Comparison of ENCODE assay signal across 8 cellular contexts in genomic region chr11:58286249-58286648, GRCh38. TPM values are rescaled to one million over a fixed set of nuclear protein-coding genes. Genes with fewer than 3 reads are reported as not detected.
DNase-seq lines count a peak whose midpoint lies in the region; ATAC-seq, FAIRE-seq and TF ChIP-seq lines count a peak whose summit lies in the region.

No MANE protein-coding gene starts in this region.

- no peaks in the 10 kb centered on the region for H3K4me1 ChIP-seq in gastrocnemius medialis

- no peaks in the 10 kb centered on the region for H3K9me3 ChIP-seq in gastrocnemius medialis

- H3K27me3 ChIP-seq in gastrocnemius medialis = no peaks in the 10 kb centered on the region

- intact Hi-C loops in gastrocnemius medialis (cut with DNase I; ENCODE audit: low total_unique reads) = no loop called here

- TF ChIP-seq CTCF in D721Med (IDR thresholded peaks at IDR 0.05; ENCODE audit: insufficient read depth, missing control alignments) (peak; percentile 49), gastrocnemius medialis (IDR thresholded peaks at IDR 0.05 in 4 of 5, conservative IDR thresholded peaks at IDR 0.05 in 1 of 5) (no peak)

- ATAC-seq in GM19023 (IDR thresholded peaks at IDR 0.05; ENCODE audit: unreplicated experiment) = peak; percentile 79
- ATAC-seq in HG03520 (IDR thresholded peaks at IDR 0.05; ENCODE audit: unreplicated experiment) = peak; percentile 84
- ATAC-seq in gastrocnemius medialis = no peak

- H3K27ac ChIP-seq in gastrocnemius medialis = no peak overlapping the region

- in situ Hi-C loops in gastrocnemius medialis (cut with MboI; ENCODE audit: low sequenced_read_pairs in 4 of 4) = no loop called here

- DNase-seq in D721Med (ENCODE audit: insufficient read length, low spot score) (no peak), SW480 (ENCODE audit: low spot score) (peak; percentile 60), iPS DF 19.7 (ENCODE audit: low read depth, low spot score) (peak; percentile 17), gastrocnemius medialis (no peak), NCI-H1048 (lab: John Stamatoyannopoulos, UW) (no peak)
- no peak for DNase-seq in stimulated activated CD4-positive, alpha-beta T cell treated with anti-CD3 and anti-CD28 coated beads, Interleukin-4, amount 100 ng/mL, for 24 hours

- TF ChIP-seq POLR2A in gastrocnemius medialis (IDR thresholded peaks at IDR 0.05) = no peak

- H3K36me3 ChIP-seq in gastrocnemius medialis = no peaks in the 10 kb centered on the region

- H3K4me3 ChIP-seq in gastrocnemius medialis = no peak overlapping the region

- FAIRE-seq in D721Med (lab: Jason Lieb, UNC) = no peak

RNA-seq across cellular contexts. Expression of gene OR10W1, which starts 18.2 kb away (rescaled TPM):
- total RNA-seq in gastrocnemius medialis = under 1 TPM in 1 of 4 donors, not detected in 3; 0.31 TPM

RNA-seq across cellular contexts. Expression of gene OR10Q1, which starts 57.5 kb away (rescaled TPM):
- not detected for total RNA-seq in gastrocnemius medialis

Comparison
In these comparisons a context has a peak if more than half of its experiments do, and no peak if none do; other contexts are left out.
1. DNase-seq: peak in SW480 (single experiment) and iPS DF 19.7 (single experiment); none in D721Med (single experiment), gastrocnemius medialis (0 of 2), stimulated activated CD4-positive, alpha-beta T cell treated with anti-CD3 and anti-CD28 coated beads, Interleukin-4, amount 100 ng/mL, for 24 hours (single experiment) and NCI-H1048 (single experiment).
2. ATAC-seq: peak in GM19023 (single experiment) and HG03520 (single experiment); none in gastrocnemius medialis (0 of 2).